1 cellular context compared by ENCODE assay signal in the genomic region with DNA sequence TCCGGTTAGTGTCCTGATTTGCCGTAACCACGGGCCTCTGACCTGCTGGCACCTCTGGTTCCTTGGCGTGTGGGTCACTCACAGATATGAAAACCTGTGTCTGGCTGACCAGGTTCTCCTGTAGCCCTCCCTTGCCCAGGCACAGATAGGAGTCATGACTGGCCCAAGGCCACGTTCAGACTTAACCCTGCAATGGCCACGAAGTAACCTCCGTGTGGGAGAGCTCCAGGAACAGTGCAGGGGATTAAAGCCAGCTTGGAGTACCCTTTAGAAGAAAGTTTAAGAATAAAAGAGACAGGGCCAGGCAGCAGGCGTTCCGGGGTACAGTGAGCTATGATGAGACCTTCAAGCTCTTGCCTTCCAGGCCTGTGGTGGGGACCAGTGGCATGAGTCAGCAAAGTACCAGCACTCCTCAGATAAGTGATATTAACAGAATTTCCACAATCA.
TF ChIP-seq lines count a peak whose summit lies in the region.

No MANE protein-coding gene starts in this region.

TF ChIP-seq in K562, 482 proteins besides CTCF, POLR2A, EP300 and RAD21 (continued from another document):
- TF ChIP-seq, protein P1, sequence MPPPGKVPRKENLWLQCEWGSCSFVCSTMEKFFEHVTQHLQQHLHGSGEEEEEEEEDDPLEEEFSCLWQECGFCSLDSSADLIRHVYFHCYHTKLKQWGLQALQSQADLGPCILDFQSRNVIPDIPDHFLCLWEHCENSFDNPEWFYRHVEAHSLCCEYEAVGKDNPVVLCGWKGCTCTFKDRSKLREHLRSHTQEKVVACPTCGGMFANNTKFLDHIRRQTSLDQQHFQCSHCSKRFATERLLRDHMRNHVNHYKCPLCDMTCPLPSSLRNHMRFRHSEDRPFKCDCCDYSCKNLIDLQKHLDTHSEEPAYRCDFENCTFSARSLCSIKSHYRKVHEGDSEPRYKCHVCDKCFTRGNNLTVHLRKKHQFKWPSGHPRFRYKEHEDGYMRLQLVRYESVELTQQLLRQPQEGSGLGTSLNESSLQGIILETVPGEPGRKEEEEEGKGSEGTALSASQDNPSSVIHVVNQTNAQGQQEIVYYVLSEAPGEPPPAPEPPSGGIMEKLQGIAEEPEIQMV (tag; conservative IDR thresholded peaks at IDR 0.05; ENCODE audit: low read depth): no peak
- TF ChIP-seq RBBP5 (IDR thresholded peaks at IDR 0.05; ENCODE audit: borderline replicate concordance, insufficient read depth, low read length, poor library complexity, severe bottlenecking) (no peak), SAP30 (IDR thresholded peaks at IDR 0.05; ENCODE audit: borderline replicate concordance, insufficient read depth, low read depth, low read length, poor library complexity, severe bottlenecking) (no peak), SMARCA5 (IDR thresholded peaks at IDR 0.05) (no peak), ESRRB (CRISPR knock-in tag; IDR thresholded peaks at IDR 0.05; ENCODE audit: borderline replicate concordance) (no peak), ZNF444 (CRISPR knock-in tag; IDR thresholded peaks at IDR 0.05) (no peak), MCM3 (IDR thresholded peaks at IDR 0.05) (no peak), ZNF583 (CRISPR knock-in tag; IDR thresholded peaks at IDR 0.05) (no peak)
- TF ChIP-seq, protein P2, sequence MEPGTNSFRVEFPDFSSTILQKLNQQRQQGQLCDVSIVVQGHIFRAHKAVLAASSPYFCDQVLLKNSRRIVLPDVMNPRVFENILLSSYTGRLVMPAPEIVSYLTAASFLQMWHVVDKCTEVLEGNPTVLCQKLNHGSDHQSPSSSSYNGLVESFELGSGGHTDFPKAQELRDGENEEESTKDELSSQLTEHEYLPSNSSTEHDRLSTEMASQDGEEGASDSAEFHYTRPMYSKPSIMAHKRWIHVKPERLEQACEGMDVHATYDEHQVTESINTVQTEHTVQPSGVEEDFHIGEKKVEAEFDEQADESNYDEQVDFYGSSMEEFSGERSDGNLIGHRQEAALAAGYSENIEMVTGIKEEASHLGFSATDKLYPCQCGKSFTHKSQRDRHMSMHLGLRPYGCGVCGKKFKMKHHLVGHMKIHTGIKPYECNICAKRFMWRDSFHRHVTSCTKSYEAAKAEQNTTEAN (CRISPR knock-in tag; IDR thresholded peaks at IDR 0.05): no peak
- TF ChIP-seq, protein P3, sequence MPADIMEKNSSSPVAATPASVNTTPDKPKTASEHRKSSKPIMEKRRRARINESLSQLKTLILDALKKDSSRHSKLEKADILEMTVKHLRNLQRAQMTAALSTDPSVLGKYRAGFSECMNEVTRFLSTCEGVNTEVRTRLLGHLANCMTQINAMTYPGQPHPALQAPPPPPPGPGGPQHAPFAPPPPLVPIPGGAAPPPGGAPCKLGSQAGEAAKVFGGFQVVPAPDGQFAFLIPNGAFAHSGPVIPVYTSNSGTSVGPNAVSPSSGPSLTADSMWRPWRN (IDR thresholded peaks at IDR 0.05; ENCODE audit: low read depth): no peak
